ENCODE assay signal across 16 cellular contexts in the genomic region with DNA sequence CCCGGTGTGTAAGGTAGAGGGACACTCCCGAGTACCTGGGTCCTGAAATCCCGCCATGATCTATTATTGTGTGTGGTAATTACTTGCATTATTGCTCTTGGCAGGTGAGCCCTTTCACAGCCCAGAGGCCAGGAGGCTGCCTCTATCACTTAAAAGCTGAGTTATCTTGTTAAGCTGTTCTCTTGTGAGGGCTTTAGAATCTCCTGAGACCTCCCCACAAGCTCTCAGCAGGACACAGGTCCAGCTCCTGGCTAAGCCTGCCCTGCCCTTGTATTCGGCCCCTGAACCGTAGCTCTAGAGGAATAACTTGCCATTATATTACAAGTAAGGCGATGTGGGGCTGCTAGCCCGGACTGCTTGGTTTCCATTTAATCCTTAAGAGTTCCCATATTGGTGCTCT. TPM values are rescaled to one million over a fixed set of nuclear protein-coding genes. Genes with fewer than 3 reads are reported as not detected.
DNase-seq lines count a peak whose midpoint lies in the region; ATAC-seq and TF ChIP-seq lines count a peak whose summit lies in the region.
"Had no signal": no experiment of that assay in that cellular context is flagged by ENCODE, and none has a peak within 500 bp of the region (broad histone marks: within the 10 kb centered on the region; RNA-seq: fewer than 3 reads in every experiment).

No MANE protein-coding gene starts in this region.

- CTCF ChIA-PET in mammary epithelial cell (lab: Charles Lee; ENCODE audit: low non-redundant PET): no interaction called here

- no peak overlapping the region for H3K9ac ChIP-seq in mammary epithelial cell (ENCODE audit: insufficient read depth, low read length)

- no peaks in the 10 kb centered on the region for H3K9me3 Mint-ChIP-seq in neural crest cell
- H3K9me3 Mint-ChIP-seq: activated T-cell treated with anti-CD3 and anti-CD28 coated beads, Interleukin-2, amount 50 U/mL, for 4 hours; naive B cell had no signal

- H3K27me3 ChIP-seq in mammary epithelial cell (ENCODE audit: insufficient read depth, low read length): no peaks in the 10 kb centered on the region
- H3K27me3 ChIP-seq: esophagus muscularis mucosa, hepatocyte, transverse colon had no signal

- intact Hi-C loops in mammary epithelial cell (cut with micrococcal nuclease): no loop called here

- H3K4me3 ChIP-seq in LNCaP clone FGC (ENCODE audit: low read depth, low read length) (peak overlapping the region; percentile 34), mammary epithelial cell (replicated peaks in 1 of 3; ENCODE audit: insufficient read depth in 1 of 3, low read depth in 2 of 3, low read length in 3 of 3) (no peak overlapping the region)
- H3K4me3 ChIP-seq: esophagus muscularis mucosa, hepatocyte, transverse colon had no signal

- WGBS in mammary epithelial cell (ENCODE audit: low coverage, missing lambda C conversion rate): 78% methylated on average over 7 of the region's 7 CpGs

- no peaks in the 10 kb centered on the region for H3K9me3 ChIP-seq in mammary epithelial cell (replicated peaks; ENCODE audit: insufficient read depth, low read length)
- H3K9me3 ChIP-seq: esophagus muscularis mucosa, transverse colon had no signal

- no peak overlapping the region for H2AFZ ChIP-seq in mammary epithelial cell (ENCODE audit: low read depth, low read length)
- H2AFZ ChIP-seq: hepatocyte had no signal

- H4K20me1 ChIP-seq in mammary epithelial cell (ENCODE audit: insufficient read depth, low read length): no peaks in the 10 kb centered on the region

- peak overlapping the region; percentile 80 for H3K27ac ChIP-seq in mammary epithelial cell (ENCODE audit: insufficient read depth, low read depth, low read length)
- H3K27ac ChIP-seq: esophagus muscularis mucosa, hepatocyte, transverse colon had no signal

- peaks cover 32% of the 10 kb centered on the region for H3K4me1 ChIP-seq in mammary epithelial cell (ENCODE audit: insufficient read depth, low read length)

- H3K79me2 ChIP-seq in mammary epithelial cell (ENCODE audit: insufficient read depth, low read length): peaks cover 99% of the 10 kb centered on the region

- no peak for TF ChIP-seq CTCF in LNCaP clone FGC (IDR thresholded peaks at IDR 0.05; ENCODE audit: control insufficient read depth, extremely low read depth, insufficient read depth)
- no peak for TF ChIP-seq CTCF in mammary epithelial cell (conservative IDR thresholded peaks at IDR 0.05 in 1 of 2, IDR thresholded peaks at IDR 0.05 in 1 of 2; ENCODE audit: extremely low read depth in 1 of 2, insufficient read depth in 1 of 2, low read depth in 1 of 2, low read length in 2 of 2)
- no peak for TF ChIP-seq CTCF in neural crest cell (conservative IDR thresholded peaks at IDR 0.05)

- H3K36me3 Mint-ChIP-seq in neural crest cell (ENCODE audit: low read depth): no peaks in the 10 kb centered on the region

- H3K4me2 ChIP-seq in mammary epithelial cell (ENCODE audit: insufficient read depth, low read depth, low read length): no peak overlapping the region
- H3K4me2 ChIP-seq: hepatocyte had no signal

- BruUV-seq in mammary epithelial cell (replicated peaks; lab: Mats Ljungman, UMichigan): no TSS peak

- H3K4me3 Mint-ChIP-seq in neural crest cell: no peak overlapping the region
- H3K4me3 Mint-ChIP-seq: activated T-cell treated with anti-CD3 and anti-CD28 coated beads, Interleukin-2, amount 50 U/mL, for 4 hours; naive B cell had no signal

- no peaks in the 10 kb centered on the region for H3K27me3 Mint-ChIP-seq in neural crest cell (ENCODE audit: low read depth)
- H3K27me3 Mint-ChIP-seq: naive B cell had no signal

- in situ Hi-C loops in mammary epithelial cell (cut with MboI; ENCODE audit: low sequenced_read_pairs in 2 of 2): no loop called here

- H3K36me3 ChIP-seq in mammary epithelial cell (ENCODE audit: insufficient read depth, low read length): no peaks in the 10 kb centered on the region
- H3K36me3 ChIP-seq: transverse colon had no signal

- peaks cover 30% of the 10 kb centered on the region for H3K4me1 Mint-ChIP-seq in neural crest cell

- peak overlapping the region; percentile 48 for H3K27ac Mint-ChIP-seq in neural crest cell (ENCODE audit: unreplicated experiment)
- H3K27ac Mint-ChIP-seq: naive B cell had no signal

- ATAC-seq in GM21786 (IDR thresholded peaks at IDR 0.05; ENCODE audit: unreplicated experiment): no peak
- ATAC-seq: activated T-cell treated with anti-CD3 and anti-CD28 coated beads, Interleukin-2, amount 50 U/mL, for 4 hours; left ventricle myocardium superior had no signal

- dilution Hi-C loops in mammary epithelial cell (cut with HindIII; ENCODE audit: low sequenced_read_pairs): no loop called here

- DNase-seq in ELR (ENCODE audit: low read depth) (peak; percentile 24), LNCaP clone FGC (ENCODE audit: low read depth) (no peak), mammary epithelial cell (no peak), neural crest cell (ENCODE audit: low read depth, low spot score) (no peak)
- no peak for DNase-seq in stimulated activated CD4-positive, alpha-beta T cell treated with anti-CD3 and anti-CD28 coated beads, Interleukin-2, amount 100 ng/mL, for 24 hours
- DNase-seq in NK-92 treated with Interleukin-12 subunit alpha and Interleukin-12 subunit beta, amount 100 ng/mL, for 24 hours (lab: John Stamatoyannopoulos, UW): no peak
- DNase-seq: activated T-cell treated with anti-CD3 and anti-CD28 coated beads, Interleukin-2, amount 50 U/mL, for 4 hours; amygdala; left ventricle myocardium superior; naive B cell; stimulated activated CD4-positive, alpha-beta T cell treated with anti-CD3 and anti-CD28 coated beads, Interleukin-4, amount 100 ng/mL, for 1 hour; transverse colon had no signal

RNA-seq across cellular contexts. Expression of a gene that starts 13.9 kb away (rescaled TPM):
- total RNA-seq in mammary epithelial cell (100 to 1,000 TPM; 196 to 234 TPM), neural crest cell (184 and 188 TPM in 2 replicates)
- 138 TPM for polyA plus RNA-seq in mammary epithelial cell
- polyA minus RNA-seq in mammary epithelial cell: 253 TPM

RNA-seq across cellular contexts. Expression of a gene that starts 48.0 kb away (rescaled TPM):
- total RNA-seq in mammary epithelial cell (not detected), neural crest cell (not detected in 2 replicates)
- polyA plus RNA-seq in mammary epithelial cell: not detected
- not detected for polyA minus RNA-seq in mammary epithelial cell
- total RNA-seq: activated T-cell treated with anti-CD3 and anti-CD28 coated beads, Interleukin-2, amount 50 U/mL, for 4 hours; esophagus muscularis mucosa; left ventricle myocardium superior; T-helper 1 cell treated with Interleukin-12 subunit alpha and Interleukin-12 subunit beta and Interleukin-4 antibody, amounts not matched to agents 30 ng/mL and 1 ng/mL, for 36 hours had no signal
